Comparison of ENCODE assay signal across 1 cellular context in genomic region chr3:52769786-52770445, GRCh38.
TF ChIP-seq lines count a peak whose summit lies in the region.

No MANE protein-coding gene starts in this region.

TF ChIP-seq in HepG2, 621 proteins besides CTCF, POLR2A, EP300 and RAD21:
- no peak for TF ChIP-seq ZNF143 (CRISPR knock-in tag; IDR thresholded peaks at IDR 0.05)
- TF ChIP-seq ZNF33B (CRISPR knock-in tag; IDR thresholded peaks at IDR 0.05), result no peak
- TF ChIP-seq ZNF563 (CRISPR knock-in tag; IDR thresholded peaks at IDR 0.05), result peak; percentile 76
- 0 out of 2 replicates have a peak, but pooled peaks have one; percentile 2 for TF ChIP-seq MXD4 (CRISPR knock-in tag; IDR thresholded peaks at IDR 0.05)
- no peak for TF ChIP-seq HMGA1 (CRISPR knock-in tag; conservative IDR thresholded peaks at IDR 0.05)
- no peak for TF ChIP-seq ZFP91 (CRISPR knock-in tag; IDR thresholded peaks at IDR 0.05; ENCODE audit: borderline replicate concordance)
- TF ChIP-seq ZNF790 (CRISPR knock-in tag; IDR thresholded peaks at IDR 0.05; ENCODE audit: borderline replicate concordance), result 0 out of 2 replicates have a peak, but pooled peaks have one; percentile 6
- TF ChIP-seq ZBTB38 (CRISPR knock-in tag; IDR thresholded peaks at IDR 0.05), result 0 out of 2 replicates have a peak, but pooled peaks have one; percentile 29
- no peak for TF ChIP-seq IRX3 (CRISPR knock-in tag; IDR thresholded peaks at IDR 0.05; ENCODE audit: borderline replicate concordance, low read depth)
- TF ChIP-seq ZNF260 (CRISPR knock-in tag; IDR thresholded peaks at IDR 0.05; ENCODE audit: borderline replicate concordance, low read depth), result no peak
- no peak for TF ChIP-seq ZNF558 (CRISPR knock-in tag; IDR thresholded peaks at IDR 0.05; ENCODE audit: borderline replicate concordance)
- TF ChIP-seq ZNF501 (CRISPR knock-in tag; IDR thresholded peaks at IDR 0.05), result peak; percentile 2; the same call in 1 of the 2 replicates
- TF ChIP-seq ZNF598 (CRISPR knock-in tag; IDR thresholded peaks at IDR 0.05; ENCODE audit: borderline replicate concordance), result no peak
- 0 out of 2 replicates have a peak, but pooled peaks have one; percentile 12 for TF ChIP-seq MTERF4 (CRISPR knock-in tag; IDR thresholded peaks at IDR 0.05)
